ENCODE assay signal across 9 cellular contexts in the genomic region with DNA sequence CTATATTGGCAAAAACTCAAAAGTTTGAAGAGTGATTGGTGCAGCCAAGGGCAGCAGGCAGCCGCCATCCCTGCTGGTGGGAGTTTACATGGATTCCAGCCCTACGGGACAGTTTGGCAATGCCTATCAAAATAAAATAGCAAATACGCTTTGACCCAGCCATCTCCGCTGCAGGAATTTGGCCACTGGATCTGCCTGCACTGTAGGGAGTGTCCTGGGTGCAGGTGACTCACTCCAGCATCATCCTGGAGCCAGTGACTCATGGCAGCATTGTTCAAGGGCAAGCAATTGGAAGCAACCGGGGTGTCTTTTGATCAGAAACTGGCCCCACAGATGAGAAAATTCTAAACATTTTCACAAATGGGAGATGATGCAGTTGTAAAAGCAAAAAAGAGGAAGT. TPM values are rescaled to one million over a fixed set of nuclear protein-coding genes. Genes with fewer than 3 reads are reported as not detected.
DNase-seq lines count a peak whose midpoint lies in the region; ATAC-seq and TF ChIP-seq lines count a peak whose summit lies in the region.
"Had no signal": no experiment of that assay in that cellular context is flagged by ENCODE, and none has a peak within 500 bp of the region (broad histone marks: within the 10 kb centered on the region; RNA-seq: fewer than 3 reads in every experiment).

No MANE protein-coding gene starts in this region.

- TF ChIP-seq CTCF in foreskin keratinocyte (conservative IDR thresholded peaks at IDR 0.05), result no peak

- peak overlapping the region; percentile 63 for H3K27ac ChIP-seq in foreskin keratinocyte
- H3K27ac ChIP-seq: BLaER1 treated with 17β-estradiol and CSF1 and Interleukin-3, amounts not matched to agents 10 nM and 100 nM had no signal

- peak; percentile 99 for ATAC-seq in foreskin keratinocyte
- no peak for ATAC-seq in GM19023 (IDR thresholded peaks at IDR 0.05; ENCODE audit: unreplicated experiment)
- ATAC-seq in HG03139 (IDR thresholded peaks at IDR 0.05; ENCODE audit: unreplicated experiment), result no peak

- H3K4me1 ChIP-seq in foreskin keratinocyte, result peaks cover 13% of the 10 kb centered on the region

- DNase-seq in NOMO-1 treated with DMSO at 0.1 percent for 48 hours (lab: John Stamatoyannopoulos, UW; ENCODE audit: unreplicated experiment), result peak; percentile 5
- no peak for DNase-seq in NOMO-1 (lab: John Stamatoyannopoulos, UW; ENCODE audit: unreplicated experiment in 2 of 2)
- peak; percentile 80 to 96 for DNase-seq in SW 1271 (lab: John Stamatoyannopoulos, UW)
- peak; percentile 82 to 92 for DNase-seq in foreskin keratinocyte
- peak; percentile 96 for DNase-seq in stromal cell of bone marrow (ENCODE audit: low read depth)
- DNase-seq in T-helper 9 cell, result no peak

- H3K27me3 ChIP-seq in foreskin keratinocyte, result no peaks in the 10 kb centered on the region
- H3K27me3 ChIP-seq: BLaER1 treated with 17β-estradiol and CSF1 and Interleukin-3, amounts not matched to agents 10 nM and 100 nM had no signal

RNA-seq across cellular contexts. Expression of gene NGEF, which starts 24.6 kb away (rescaled TPM):
- 0.11 TPM in 1 of 2 replicates, not detected in the other for total RNA-seq in foreskin keratinocyte
- polyA plus RNA-seq in foreskin keratinocyte, result 0.01 TPM in 1 of 2 replicates, not detected in the other

RNA-seq across cellular contexts. Expression of gene NEU2, which starts 44.0 kb away (rescaled TPM):
- total RNA-seq in foreskin keratinocyte, result not detected in 2 replicates
- polyA plus RNA-seq in foreskin keratinocyte, result not detected in 2 replicates

Comparison
In these comparisons a context has a peak if more than half of its experiments do, and no peak if none do; other contexts are left out.
1. DNase-seq: peak in NOMO-1 treated with DMSO at 0.1 percent for 48 hours (single experiment), SW 1271 (2 of 2), foreskin keratinocyte (2 of 2) and stromal cell of bone marrow (single experiment); none in NOMO-1 (0 of 2) and T-helper 9 cell (single experiment).